11 cellular contexts compared by ENCODE assay signal in the genomic region with DNA sequence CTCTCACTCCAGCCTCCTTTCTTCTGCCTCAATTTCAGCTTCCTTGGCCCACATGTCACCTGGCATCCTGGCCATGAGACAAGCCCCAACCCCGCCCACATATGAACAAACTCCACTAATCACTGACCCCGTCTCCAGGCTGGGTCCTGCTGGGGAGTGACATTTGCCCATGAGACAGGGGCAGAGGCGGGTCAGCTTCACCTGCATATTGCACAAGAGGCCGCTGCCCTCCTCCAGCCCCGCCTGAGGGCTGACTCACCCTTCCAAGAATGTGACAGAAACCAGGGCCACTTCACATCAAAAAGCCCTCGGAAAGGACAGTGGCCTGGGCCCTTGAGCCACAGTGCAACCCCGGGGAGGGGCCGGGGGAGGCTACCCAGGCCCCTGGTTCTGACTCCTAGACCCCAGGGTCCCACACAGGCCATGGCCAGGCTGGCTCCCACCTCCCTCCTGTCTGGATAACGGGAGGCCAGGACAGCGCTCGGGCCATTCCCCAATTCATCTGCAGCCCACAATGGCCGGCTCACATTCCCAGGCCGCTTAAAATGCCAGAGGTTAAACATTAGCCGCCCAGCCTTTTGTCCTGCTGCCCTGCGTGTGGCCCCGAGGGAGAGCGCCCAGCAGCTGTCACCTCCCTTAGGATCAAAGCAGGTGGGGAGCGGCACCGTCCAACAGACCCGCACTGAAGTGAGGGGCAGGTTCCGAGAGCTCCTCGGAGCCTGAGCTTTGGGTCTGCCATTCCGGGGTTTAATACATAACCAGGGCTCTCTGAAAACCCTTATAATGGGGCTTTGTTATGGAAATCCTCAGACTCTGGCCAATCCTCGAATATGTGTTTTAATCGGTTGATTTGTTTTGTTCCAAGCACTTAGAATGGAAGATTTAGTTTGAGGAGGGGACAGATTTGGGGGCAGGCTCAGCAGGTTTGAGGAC. TPM values are rescaled to one million over a fixed set of nuclear protein-coding genes. Genes with fewer than 3 reads are reported as not detected.
A peak's percentile ranks its signal among the peaks of the same experiment; 100 is the strongest.
DNase-seq lines count a peak whose midpoint lies in the region; ATAC-seq and TF ChIP-seq lines count a peak whose summit lies in the region.
"Had no signal": no experiment of that assay in that cellular context is flagged by ENCODE, and none has a peak within 500 bp of the region (broad histone marks: within the 10 kb centered on the region; RNA-seq: fewer than 3 reads in every experiment).

No MANE protein-coding gene starts in this region.

- 34 to 51% methylated on average over 21 to 25 of the region's 25 CpGs for WGBS in tibial nerve, 2 donors

- peaks cover 0 to 26% (median 0%) of the 10 kb centered on the region in 4 donors for H3K9me3 ChIP-seq in tibial nerve
- no peaks in the 10 kb centered on the region for H3K9me3 ChIP-seq in CD4-positive, alpha-beta memory T cell (ENCODE audit: control insufficient read depth in 1 of 2, low read length in 2 of 2)
- H3K9me3 ChIP-seq: neutrophil had no signal

- no peak for TF ChIP-seq CTCF in kidney epithelial cell (IDR thresholded peaks at IDR 0.05; ENCODE audit: insufficient read depth, low read length, poor library complexity, severe bottlenecking)
- TF ChIP-seq CTCF in tibial nerve (IDR thresholded peaks at IDR 0.05): no peak
- no peak for TF ChIP-seq CTCF in natural killer cell (IDR thresholded peaks at IDR 0.05)

- CTCF ChIA-PET in CD4-positive, alpha-beta memory T cell (lab: Charles Lee; ENCODE audit: partially characterized antibody): interaction anchor here (2.5 kb wide), 1 partner anchor 10 kb away, joined by 12 read pairs; no protein-coding TSS in a partner anchor

- H3K27ac ChIP-seq in tibial nerve: peak overlapping the region in 3 of 4 donors; percentile 14 to 72 (median 60)
- no peak overlapping the region for H3K27ac ChIP-seq in CD4-positive, alpha-beta memory T cell (ENCODE audit: low read depth, low read length)
- H3K27ac ChIP-seq: neutrophil had no signal

- H3K4me3 ChIP-seq in kidney epithelial cell (ENCODE audit: low read depth, low read length): no peak overlapping the region
- no peak overlapping the region for H3K4me3 ChIP-seq in tibial nerve
- H3K4me3 ChIP-seq in CD4-positive, alpha-beta memory T cell (ENCODE audit: low read length in 2 of 2): no peak overlapping the region
- H3K4me3 ChIP-seq: GM12878 had no signal

- no peaks in the 10 kb centered on the region for H3K36me3 Mint-ChIP-seq in natural killer cell
- no peaks in the 10 kb centered on the region for H3K36me3 Mint-ChIP-seq in CD4-positive, alpha-beta memory T cell

- peaks cover 0 to 9% of the 10 kb centered on the region in 2 donors for H3K27me3 Mint-ChIP-seq in natural killer cell (ENCODE audit: low read depth in 2 of 2)
- peaks cover 1 to 2% of the 10 kb centered on the region in 2 donors for H3K27me3 Mint-ChIP-seq in CD4-positive, alpha-beta memory T cell

- no peak overlapping the region for H3K4me3 Mint-ChIP-seq in natural killer cell
- no peak overlapping the region for H3K4me3 Mint-ChIP-seq in CD4-positive, alpha-beta memory T cell

- no peak for TF ChIP-seq EP300 in tibial nerve (IDR thresholded peaks at IDR 0.05)

- POLR2A ChIA-PET in CD4-positive, alpha-beta memory T cell (lab: Charles Lee; ENCODE audit: partially characterized antibody): no interaction called here

- H3K36me3 ChIP-seq in kidney epithelial cell (ENCODE audit: control insufficient read depth, insufficient read depth, low read length): no peaks in the 10 kb centered on the region
- no peaks in the 10 kb centered on the region for H3K36me3 ChIP-seq in tibial nerve
- H3K36me3 ChIP-seq in CD4-positive, alpha-beta memory T cell (ENCODE audit: insufficient read depth, low read length): no peaks in the 10 kb centered on the region
- H3K36me3 ChIP-seq: neutrophil had no signal

- H3K4me1 Mint-ChIP-seq in natural killer cell: peaks cover 39 to 41% of the 10 kb centered on the region in 2 donors
- H3K4me1 Mint-ChIP-seq in CD4-positive, alpha-beta memory T cell: peaks cover 9 to 18% (median 13%) of the 10 kb centered on the region in 4 donors

- peaks cover 3 to 9% of the 10 kb centered on the region in 2 donors for H3K9me3 Mint-ChIP-seq in natural killer cell
- H3K9me3 Mint-ChIP-seq in CD4-positive, alpha-beta memory T cell: peaks cover 0 to 23% (median 7%) of the 10 kb centered on the region in 8 donors

- DNase-seq in HPDE6-E6E7 (ENCODE audit: extremely low spot score) (peak; percentile 62), amniotic epithelial cell (ENCODE audit: low read depth) (peak; percentile 39), kidney epithelial cell (ENCODE audit: low read depth) (peak; percentile 67), tibial nerve (ENCODE audit: low spot score in 2 of 2) (no peak), natural killer cell (no peak), T-helper 1 cell (no peak), NCI-H774 (lab: John Stamatoyannopoulos, UW) (no peak)
- DNase-seq in CD4-positive, alpha-beta memory T cell: no peak
- DNase-seq: activated effector memory CD4-positive, alpha-beta T cell treated with Interleukin-2 at 50 U/mL for 16 hours had no signal

- intact Hi-C loops in natural killer cell (cut with micrococcal nuclease): no loop called here
- intact Hi-C loops in CD4-positive, alpha-beta memory T cell (cut with micrococcal nuclease): no loop called here

- H3K4me1 ChIP-seq in tibial nerve: peaks cover 0 to 8% (median 0%) of the 10 kb centered on the region in 4 donors
- peaks cover 15% of the 10 kb centered on the region for H3K4me1 ChIP-seq in CD4-positive, alpha-beta memory T cell (ENCODE audit: insufficient read depth, low read length)

- TF ChIP-seq POLR2A in tibial nerve (IDR thresholded peaks at IDR 0.05): no peak

- no peak for ATAC-seq in natural killer cell
- ATAC-seq: GM12878 had no signal

- H3K27me3 ChIP-seq in kidney epithelial cell (ENCODE audit: control insufficient read depth, insufficient read depth, low read length): no peaks in the 10 kb centered on the region
- peaks cover 0 to 2% of the 10 kb centered on the region in 2 donors for H3K27me3 ChIP-seq in tibial nerve
- H3K27me3 ChIP-seq in CD4-positive, alpha-beta memory T cell (ENCODE audit: insufficient read depth, low read length): no peaks in the 10 kb centered on the region

- no peak overlapping the region for H3K27ac Mint-ChIP-seq in natural killer cell
- no peak overlapping the region for H3K27ac Mint-ChIP-seq in CD4-positive, alpha-beta memory T cell

RNA-seq across cellular contexts. Expression of a gene that starts 42.3 kb away (rescaled TPM):
- 20.8 and 23.3 TPM in 2 replicates for total RNA-seq in kidney epithelial cell
- total RNA-seq in tibial nerve: 10 to 100 TPM; 50.0 to 85.3 (median 64.5) TPM
- 10 to 100 TPM; 54.5 to 77.9 (median 58.4) TPM for total RNA-seq in natural killer cell
- total RNA-seq in CD4-positive, alpha-beta memory T cell: 10 to 100 TPM; 79.9 to 93.0 TPM
- 10 to 100 TPM; 14.5 to 17.2 TPM for polyA plus RNA-seq in CD4-positive, alpha-beta memory T cell

Comparison
In these comparisons a context has a peak if more than half of its experiments do, and no peak if none do; other contexts are left out.
1. DNase-seq: peak in HPDE6-E6E7 (single experiment), amniotic epithelial cell (single experiment) and kidney epithelial cell (single experiment); none in tibial nerve (0 of 2), natural killer cell (single experiment), T-helper 1 cell (0 of 5), NCI-H774 (single experiment) and CD4-positive, alpha-beta memory T cell (0 of 5).